9 cellular contexts compared by ENCODE assay signal in genomic region chr13:48223016-48223385, GRCh38. TPM values are rescaled to one million over a fixed set of nuclear protein-coding genes. Genes with fewer than 3 reads are reported as not detected.
DNase-seq lines count a peak whose midpoint lies in the region; ATAC-seq and TF ChIP-seq lines count a peak whose summit lies in the region.
"Had no signal": no experiment of that assay in that cellular context is flagged by ENCODE, and none has a peak within 500 bp of the region (broad histone marks: within the 10 kb centered on the region; RNA-seq: fewer than 3 reads in every experiment).

No MANE protein-coding gene starts in this region.

- CTCF ChIA-PET in MCF 10A (lab: Yijun Ruan, JAX) (no interaction called here), mammary epithelial cell (lab: Charles Lee; ENCODE audit: low non-redundant PET) (no interaction called here)

- TF ChIP-seq POLR2A in upper lobe of left lung (IDR thresholded peaks at IDR 0.05) = no peak

- dilution Hi-C loops in mammary epithelial cell (cut with HindIII; ENCODE audit: low sequenced_read_pairs) = no loop called here

- H3K9me3 ChIP-seq in mammary epithelial cell (replicated peaks; ENCODE audit: insufficient read depth, low read length) = no peaks in the 10 kb centered on the region
- no peaks in the 10 kb centered on the region for H3K9me3 ChIP-seq in ascending aorta
- H3K9me3 ChIP-seq in upper lobe of left lung = no peaks in the 10 kb centered on the region
- H3K9me3 ChIP-seq: BE2C had no signal

- no peaks in the 10 kb centered on the region for H4K20me1 ChIP-seq in mammary epithelial cell (ENCODE audit: insufficient read depth, low read length)

- H3K27ac Mint-ChIP-seq in MCF 10A (ENCODE audit: low read depth, unreplicated experiment) (peak overlapping the region; percentile 77), memory B cell (no peak overlapping the region)

- no peak overlapping the region for H3K9ac ChIP-seq in mammary epithelial cell (ENCODE audit: insufficient read depth, low read length)

- H3K4me1 ChIP-seq in mammary epithelial cell (ENCODE audit: insufficient read depth, low read length) (no peaks in the 10 kb centered on the region), ascending aorta (peaks cover 0 to 3% of the 10 kb centered on the region in 2 donors), upper lobe of left lung (peaks cover 21 to 31% (median 29%) of the 10 kb centered on the region in 4 donors)
- H3K4me1 ChIP-seq: BE2C had no signal

- 92% methylated on average over 1 of the region's 1 CpG for WGBS in mammary epithelial cell (ENCODE audit: low coverage, missing lambda C conversion rate)
- WGBS in upper lobe of left lung, 2 donors = 21 to 24% methylated on average over 1 of the region's 1 CpG

- no peak overlapping the region for H2AFZ ChIP-seq in mammary epithelial cell (ENCODE audit: low read depth, low read length)

- H3K36me3 ChIP-seq in mammary epithelial cell (ENCODE audit: insufficient read depth, low read length) (no peaks in the 10 kb centered on the region), ascending aorta (no peaks in the 10 kb centered on the region), upper lobe of left lung (no peaks in the 10 kb centered on the region)
- H3K36me3 ChIP-seq: BE2C had no signal

- no TSS peak for BruUV-seq in MCF 10A (replicated peaks; lab: Mats Ljungman, UMichigan)
- no TSS peak for BruUV-seq in mammary epithelial cell (replicated peaks; lab: Mats Ljungman, UMichigan)

- no peak for TF ChIP-seq EP300 in upper lobe of left lung (IDR thresholded peaks at IDR 0.05)

- H3K27me3 Mint-ChIP-seq in MCF 10A (ENCODE audit: insufficient read depth, unreplicated experiment) (peaks cover 8% of the 10 kb centered on the region), memory B cell (peaks cover 2% of the 10 kb centered on the region)

- H3K27me3 ChIP-seq in mammary epithelial cell (ENCODE audit: insufficient read depth, low read length) (no peaks in the 10 kb centered on the region), ascending aorta (no peaks in the 10 kb centered on the region), upper lobe of left lung (no peaks in the 10 kb centered on the region)
- H3K27me3 ChIP-seq: BE2C had no signal

- H3K4me3 ChIP-seq in mammary epithelial cell (replicated peaks in 1 of 3; ENCODE audit: insufficient read depth in 1 of 3, low read depth in 2 of 3, low read length in 3 of 3) = no peak overlapping the region
- peak overlapping the region; percentile 46 to 57 for H3K4me3 ChIP-seq in ascending aorta
- peak overlapping the region in 2 of 4 donors; percentile 32 to 41 for H3K4me3 ChIP-seq in upper lobe of left lung

- H3K9me3 Mint-ChIP-seq in MCF 10A (ENCODE audit: unreplicated experiment) (no peaks in the 10 kb centered on the region), memory B cell (no peaks in the 10 kb centered on the region)

- in situ Hi-C loops in mammary epithelial cell (cut with MboI; ENCODE audit: low sequenced_read_pairs in 2 of 2) = no loop called here

- DNase-seq in MCF 10A (ENCODE audit: unreplicated experiment) (no peak), mammary epithelial cell (no peak), ascending aorta (ENCODE audit: low spot score in 2 of 2) (no peak), memory B cell (ENCODE audit: low spot score in 2 of 2) (no peak), upper lobe of left lung (no peak), NCI-H82 (lab: John Stamatoyannopoulos, UW) (no peak)
- DNase-seq: BE2C had no signal

- no peak for ATAC-seq in memory B cell (ENCODE audit: low read depth)
- ATAC-seq in upper lobe of left lung (ENCODE audit: low FRiP score in 2 of 2) = no peak
- ATAC-seq in GM19397 (IDR thresholded peaks at IDR 0.05; ENCODE audit: unreplicated experiment) = no peak
- ATAC-seq in HG03520 (IDR thresholded peaks at IDR 0.05; ENCODE audit: unreplicated experiment) = no peak

- peaks cover 9% of the 10 kb centered on the region for H3K4me1 Mint-ChIP-seq in MCF 10A (ENCODE audit: insufficient read depth, unreplicated experiment)
- H3K4me1 Mint-ChIP-seq in memory B cell = peaks cover 34% of the 10 kb centered on the region

- no peak overlapping the region for H3K4me2 ChIP-seq in mammary epithelial cell (ENCODE audit: insufficient read depth, low read depth, low read length)

- POLR2A ChIA-PET in MCF 10A (lab: Yijun Ruan, JAX) = interaction anchor here (1.1 to 2.3 kb wide), 2 partner anchors 10 kb away, joined by 6 to 7 read pairs; partner anchors contain the start of gene ITM2B

- H3K27ac ChIP-seq in mammary epithelial cell (ENCODE audit: insufficient read depth, low read depth, low read length) (no peak overlapping the region), ascending aorta (peak overlapping the region; percentile 46 to 71), upper lobe of left lung (peak overlapping the region; percentile 73 to 88 (median 84))

- no peaks in the 10 kb centered on the region for H3K79me2 ChIP-seq in mammary epithelial cell (ENCODE audit: insufficient read depth, low read length)

- peak overlapping the region; percentile 70 for H3K4me3 Mint-ChIP-seq in MCF 10A (ENCODE audit: unreplicated experiment)
- H3K4me3 Mint-ChIP-seq in memory B cell = peak overlapping the region; percentile 27

- intact Hi-C loops in MCF 10A (cut with micrococcal nuclease) (no loop called here), mammary epithelial cell (cut with micrococcal nuclease) (no loop called here), ascending aorta (cut with DNase I) (no loop called here)

- H3K36me3 Mint-ChIP-seq in MCF 10A (ENCODE audit: insufficient read depth, unreplicated experiment) = no peaks in the 10 kb centered on the region
- no peaks in the 10 kb centered on the region for H3K36me3 Mint-ChIP-seq in memory B cell

- TF ChIP-seq CTCF in MCF 10A (IDR thresholded peaks at IDR 0.05; ENCODE audit: unreplicated experiment) (no peak), mammary epithelial cell (conservative IDR thresholded peaks at IDR 0.05 in 1 of 2, IDR thresholded peaks at IDR 0.05 in 1 of 2; ENCODE audit: extremely low read depth in 1 of 2, insufficient read depth in 1 of 2, low read depth in 1 of 2, low read length in 2 of 2) (no peak), ascending aorta (IDR thresholded peaks at IDR 0.05) (no peak), upper lobe of left lung (IDR thresholded peaks at IDR 0.05) (no peak)

RNA-seq across cellular contexts. Expression of gene ITM2B, which starts 10.0 kb away (rescaled TPM):
- 144 and 179 TPM in 2 replicates for total RNA-seq in MCF 10A (2022)
- 100 to 1,000 TPM; 187 to 317 TPM for total RNA-seq in mammary epithelial cell
- 227 TPM for polyA plus RNA-seq in mammary epithelial cell
- polyA minus RNA-seq in mammary epithelial cell = 169 TPM
- total RNA-seq in ascending aorta = 345 TPM
- total RNA-seq in upper lobe of left lung = 100 to 1,000 TPM in 5 of 6 donors, 10 to 100 TPM in 1; 90.1 to 854 (median 640) TPM

Comparison
In these comparisons a context has a peak if more than half of its experiments do, and no peak if none do; other contexts are left out.
1. H3K4me3 ChIP-seq: peak in ascending aorta (2 of 2); none in mammary epithelial cell (0 of 3).